In genomic region chr7:139494835-139495568, GRCh38 we compare ENCODE assay signal across 11 cellular contexts. TPM values are rescaled to one million over a fixed set of nuclear protein-coding genes. Genes with fewer than 3 reads are reported as not detected.
DNase-seq lines count a peak whose midpoint lies in the region; ATAC-seq, FAIRE-seq and TF ChIP-seq lines count a peak whose summit lies in the region.
"Had no signal": no experiment of that assay in that cellular context is flagged by ENCODE, and none has a peak within 500 bp of the region (broad histone marks: within the 10 kb centered on the region; RNA-seq: fewer than 3 reads in every experiment).

No MANE protein-coding gene starts in this region.

- ATAC-seq in GM18519 (IDR thresholded peaks at IDR 0.05; ENCODE audit: low FRiP score, unreplicated experiment) (peak; percentile 80), HG02870 (IDR thresholded peaks at IDR 0.05; ENCODE audit: unreplicated experiment) (peak; percentile 78)

- H3K9me3 Mint-ChIP-seq in chondrocyte (ENCODE audit: low read depth) = peaks cover 9% of the 10 kb centered on the region

- DNase-seq in Ammon's horn (ENCODE audit: low spot score) (peak; percentile 16), NCI-H345 treated with DMSO at 0.1 percent for 48 hours (lab: John Stamatoyannopoulos, UW; ENCODE audit: unreplicated experiment) (peak; percentile 99), ACHN (no peak), chondrocyte (ENCODE audit: low spot score) (no peak), ureter (ENCODE audit: low spot score) (no peak), HTR-8/SVneo (ENCODE audit: insufficient read length, low spot score) (no peak)

- H3K4me1 Mint-ChIP-seq in chondrocyte (ENCODE audit: low read depth) = peaks cover 20% of the 10 kb centered on the region

- no peak overlapping the region for H3K27ac Mint-ChIP-seq in chondrocyte (ENCODE audit: unreplicated experiment)

- H3K4me3 Mint-ChIP-seq in chondrocyte (ENCODE audit: unreplicated experiment) = no peak overlapping the region

- FAIRE-seq in HTR-8/SVneo (lab: Jason Lieb, UNC) = no peak

- TF ChIP-seq CTCF in chondrocyte (IDR thresholded peaks at IDR 0.05) = no peak

- in situ Hi-C loops in ACHN (cut with HindIII; ENCODE audit: low pct_ligation_motif_present, low pct_unique_long_range_greater_than_20kb, low sequenced_read_pairs) = loop anchor here (25.0 kb wide), 1 partner anchor 517 kb away; no protein-coding TSS in a partner anchor

- H3K27me3 Mint-ChIP-seq in chondrocyte (ENCODE audit: low read depth) = peaks cover 8% of the 10 kb centered on the region

- H3K36me3 Mint-ChIP-seq in chondrocyte (ENCODE audit: low read depth) = peaks cover 2% of the 10 kb centered on the region

RNA-seq across cellular contexts. Expression of gene KLRG2, which starts 11.5 kb away (rescaled TPM):
- total RNA-seq in chondrocyte (not detected in 3 replicates), ureter (0.49 TPM)
- total RNA-seq: dermis microvascular lymphatic vessel endothelial cell, myocyte, urinary bladder had no signal

RNA-seq across cellular contexts. Expression of gene CLEC2L, which starts 28.5 kb away (rescaled TPM):
- total RNA-seq in chondrocyte (not detected in 3 replicates), ureter (not detected)
- total RNA-seq: dermis microvascular lymphatic vessel endothelial cell, myocyte had no signal

Comparison
In these comparisons a context has a peak if more than half of its experiments do, and no peak if none do; other contexts are left out.
1. DNase-seq: peak in Ammon's horn (single experiment) and NCI-H345 treated with DMSO at 0.1 percent for 48 hours (single experiment); none in ACHN (single experiment), chondrocyte (single experiment), ureter (single experiment) and HTR-8/SVneo (single experiment).